In the genomic region with DNA sequence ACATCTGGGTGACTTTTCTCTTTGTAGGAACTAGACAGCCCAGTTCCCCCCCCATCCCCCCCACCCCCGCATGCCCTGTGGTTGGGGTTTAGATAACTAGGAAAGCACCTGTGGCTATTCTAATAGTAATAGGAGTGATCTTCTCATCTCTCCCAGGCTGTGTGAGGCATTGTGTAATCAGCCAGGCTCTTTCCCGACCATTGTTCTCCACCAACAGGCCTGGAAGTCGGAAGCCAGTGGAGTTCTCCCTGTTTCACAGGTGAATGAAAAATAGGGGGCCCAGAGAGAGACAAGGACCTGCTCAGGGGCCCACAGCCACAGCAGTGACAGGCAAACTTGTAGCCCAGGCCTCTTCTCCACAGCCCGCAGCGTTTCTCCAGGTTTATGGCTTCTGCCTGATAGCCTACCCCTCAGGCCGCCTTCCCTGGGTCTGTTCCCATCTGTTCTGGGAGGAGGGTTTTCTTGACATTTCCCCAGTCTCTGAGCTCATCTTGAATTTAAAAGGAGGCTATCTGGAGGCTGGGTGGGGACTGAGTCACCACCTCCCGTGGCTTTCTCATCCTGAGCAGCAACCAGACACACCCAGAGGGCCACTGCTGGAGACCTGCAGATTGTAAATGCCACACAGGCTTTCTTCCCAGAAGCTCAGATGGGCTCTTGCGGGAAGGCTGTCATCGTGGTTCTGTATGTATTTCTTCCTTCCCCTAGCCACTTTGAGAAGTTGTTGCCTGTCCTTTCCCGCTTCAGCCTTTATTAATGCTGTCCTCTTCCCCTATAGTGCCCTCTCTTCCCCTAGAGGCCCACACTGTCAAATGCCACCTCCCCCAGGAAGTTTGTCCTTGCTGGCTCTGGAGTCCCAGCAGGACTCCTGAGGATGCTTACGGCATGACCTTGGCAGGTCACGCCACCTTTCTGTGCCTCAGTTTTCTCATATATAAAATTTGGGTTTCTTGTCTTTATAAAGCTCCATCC, we compare ENCODE assay signal across 8 cellular contexts.
DNase-seq lines count a peak whose midpoint lies in the region; ATAC-seq lines count a peak whose summit lies in the region.

No MANE protein-coding gene starts in this region.

- H3K27me3 ChIP-seq in iPS-15b (ENCODE audit: control insufficient read depth, insufficient read depth, low read length): no peaks in the 10 kb centered on the region

- H3K27ac ChIP-seq in SK-N-MC (peak overlapping the region; percentile 76; the same call in 1 of the 2 replicates), angular gyrus (ENCODE audit: low read depth, low read length) (peak overlapping the region; percentile 42)

- no peak for ATAC-seq in HG02763 (IDR thresholded peaks at IDR 0.05; ENCODE audit: unreplicated experiment)

- H3K36me3 ChIP-seq in SK-N-MC (ENCODE audit: insufficient read depth, low read length) (no peaks in the 10 kb centered on the region), iPS-15b (ENCODE audit: control insufficient read depth, insufficient read depth, low read length) (peaks cover 3% of the 10 kb centered on the region)

- H3K9me3 ChIP-seq in SK-N-MC (ENCODE audit: low read depth, low read length) (no peaks in the 10 kb centered on the region), iPS-15b (ENCODE audit: control insufficient read depth, insufficient read depth, low read length) (no peaks in the 10 kb centered on the region)

- H3K4me1 ChIP-seq in iPS-15b (ENCODE audit: control insufficient read depth, insufficient read depth, low read length): peaks cover 20% of the 10 kb centered on the region

- H3K4me3 ChIP-seq in SK-N-MC (peak overlapping the region; percentile 39), iPS-15b (ENCODE audit: low read depth, low read length) (no peak overlapping the region)

- no peak overlapping the region for H3K9ac ChIP-seq in SK-N-MC (ENCODE audit: insufficient read length)
- H3K9ac ChIP-seq in iPS-15b (ENCODE audit: low read depth, low read length): peak overlapping the region; percentile 30

- peak; percentile 46 for DNase-seq in NK-92 treated with Interleukin-12 subunit alpha and Interleukin-12 subunit beta, amount 100 ng/mL, for 24 hours (lab: John Stamatoyannopoulos, UW)
- DNase-seq in NK-92 (lab: John Stamatoyannopoulos, UW; ENCODE audit: unreplicated experiment): no peak
- DNase-seq in SK-N-MC (ENCODE audit: low read depth, low spot score): peak; percentile 35
- DNase-seq in stimulated activated CD4-positive, alpha-beta T cell treated with anti-CD3 and anti-CD28 coated beads, Interleukin-2, amount 100 ng/mL, for 48 hours: peak; percentile 23 to 32
- DNase-seq in RPMI8226: no peak

Comparison
In these comparisons a context has a peak if more than half of its experiments do, and no peak if none do; other contexts are left out.
1. DNase-seq: peak in NK-92 treated with Interleukin-12 subunit alpha and Interleukin-12 subunit beta, amount 100 ng/mL, for 24 hours (single experiment), SK-N-MC (single experiment) and stimulated activated CD4-positive, alpha-beta T cell treated with anti-CD3 and anti-CD28 coated beads, Interleukin-2, amount 100 ng/mL, for 48 hours (2 of 2); none in NK-92 (single experiment) and RPMI8226 (single experiment).